Comparison of ENCODE assay signal across 24 cellular contexts in the genomic region with DNA sequence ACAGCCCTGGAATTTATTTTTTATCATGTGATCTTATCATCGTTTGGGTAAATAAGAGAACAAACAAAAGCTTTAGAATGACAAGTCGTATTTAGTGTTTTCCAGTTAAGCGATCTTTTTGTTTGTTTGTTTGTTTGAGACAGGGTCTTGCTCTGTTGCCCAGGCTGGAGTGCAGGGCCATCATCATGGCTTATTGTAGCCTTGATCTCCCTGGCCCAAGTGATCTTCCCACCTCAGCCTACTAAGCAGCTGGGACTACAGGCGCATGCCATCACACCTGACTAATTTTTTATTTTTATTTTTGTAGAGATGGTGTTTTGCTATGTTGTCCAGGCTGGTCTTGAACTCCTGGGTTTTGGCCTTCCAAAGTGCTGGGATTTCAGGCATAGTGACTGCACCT. TPM values are rescaled to one million over a fixed set of nuclear protein-coding genes. Genes with fewer than 3 reads are reported as not detected.
DNase-seq lines count a peak whose midpoint lies in the region; FAIRE-seq and TF ChIP-seq lines count a peak whose summit lies in the region.
"Had no signal": no experiment of that assay in that cellular context is flagged by ENCODE, and none has a peak within 500 bp of the region (broad histone marks: within the 10 kb centered on the region; RNA-seq: fewer than 3 reads in every experiment).

No MANE protein-coding gene starts in this region.

- H3K4me1 ChIP-seq in right atrium auricular region (peaks cover 0 to 18% of the 10 kb centered on the region in 2 donors), stomach smooth muscle (ENCODE audit: control insufficient read depth, insufficient read depth, low read length) (peaks cover 17% of the 10 kb centered on the region)
- H3K4me1 ChIP-seq: BLaER1, Caco-2 had no signal

- H3K4me3 ChIP-seq in right atrium auricular region (no peak overlapping the region), stomach smooth muscle (ENCODE audit: low read length in 2 of 2) (no peak overlapping the region)
- H3K4me3 ChIP-seq: BLaER1, ovary had no signal

- TF ChIP-seq CTCF in VCaP (conservative IDR thresholded peaks at IDR 0.05): no peak
- no peak for TF ChIP-seq CTCF in right atrium auricular region (IDR thresholded peaks at IDR 0.05)

- TF ChIP-seq POLR2A in GM12892 (IDR thresholded peaks at IDR 0.05; ENCODE audit: low read depth, low read length): no peak

- H3K27ac ChIP-seq in VCaP (peak overlapping the region; percentile 49), right atrium auricular region (peak overlapping the region; percentile 19 to 64), stomach smooth muscle (ENCODE audit: low read length) (peak overlapping the region; percentile 76)
- H3K27ac ChIP-seq: BLaER1 had no signal

- H3K9ac ChIP-seq in stomach smooth muscle (ENCODE audit: low read length in 2 of 2): no peak overlapping the region
- H3K9ac ChIP-seq: BLaER1 had no signal

- no peaks in the 10 kb centered on the region for H3K27me3 ChIP-seq in right atrium auricular region
- no peaks in the 10 kb centered on the region for H3K27me3 ChIP-seq in stomach smooth muscle (ENCODE audit: control insufficient read depth in 1 of 2, insufficient read depth in 2 of 2, low read length in 2 of 2)
- H3K27me3 ChIP-seq: BLaER1, ovary had no signal

- H3K9me3 ChIP-seq in right atrium auricular region: no peaks in the 10 kb centered on the region
- no peaks in the 10 kb centered on the region for H3K9me3 ChIP-seq in stomach smooth muscle (ENCODE audit: control insufficient read depth in 2 of 2, low read length in 2 of 2)
- H3K9me3 ChIP-seq: BLaER1, Caco-2, ovary had no signal

- DNase-seq in GM12892 (ENCODE audit: insufficient read length) (no peak), right atrium auricular region (ENCODE audit: low spot score) (no peak), DMS53 treated with DMSO at 0.1 percent for 48 hours (lab: John Stamatoyannopoulos, UW; ENCODE audit: unreplicated experiment) (no peak), nucleus accumbens (lab: John Stamatoyannopoulos, UW) (no peak)
- DNase-seq in activated CD8-positive, alpha-beta memory T cell treated with anti-CD3 and anti-CD28 coated beads, Interleukin-2, amount 50 U/mL, for 4 hours: no peak
- DNase-seq: activated CD4-positive, alpha-beta T cell treated with anti-CD3 and anti-CD28 coated beads for 1 hour; activated CD8-positive, alpha-beta T cell treated with anti-CD3 and anti-CD28 coated beads, Interleukin-2, amount 10 ng/mL, durations not matched to agents 7 days and 5 days; activated effector memory CD4-positive, alpha-beta T cell treated with Interleukin-2 at 50 U/mL for 16 hours; activated naive CD8-positive, alpha-beta T cell treated with anti-CD3 and anti-CD28 coated beads for 36 hours; activated T-cell treated with anti-CD3 and anti-CD28 coated beads for 4 hours; Caco-2; DMS79; GDM1; NCI-H1436 treated with DMSO at 0.1 percent for 48 hours; NCI-H748 treated with DMSO at 0.1 percent for 48 hours; nephron progenitor cell; ovary; stimulated activated naive CD4-positive, alpha-beta T cell had no signal

- FAIRE-seq in GM12892 (lab: Jason Lieb, UNC): peak; percentile 54
- FAIRE-seq: astrocyte, TTC549 had no signal

- H3K36me3 ChIP-seq in right atrium auricular region: peaks cover 11% of the 10 kb centered on the region
- H3K36me3 ChIP-seq in stomach smooth muscle (ENCODE audit: control insufficient read depth in 2 of 2, insufficient read depth in 2 of 2, low read length in 2 of 2): no peaks in the 10 kb centered on the region
- H3K36me3 ChIP-seq: BLaER1, ovary had no signal

RNA-seq across cellular contexts. Expression of gene PDLIM3, which starts 57.1 kb away (rescaled TPM):
- polyA plus RNA-seq in GM12892 (2012; ENCODE audit: missing spikeins): 0.87 TPM
- 100 to 1,000 TPM; 476 to 783 TPM for total RNA-seq in right atrium auricular region
- total RNA-seq: activated CD8-positive, alpha-beta T cell treated with anti-CD3 and anti-CD28 coated beads, Interleukin-2, amount 10 ng/mL, durations not matched to agents 7 days and 5 days; activated naive CD8-positive, alpha-beta T cell treated with anti-CD3 and anti-CD28 coated beads for 36 hours; T-helper 1 cell treated with Interleukin-12 subunit alpha and Interleukin-12 subunit beta and Interleukin-4 antibody, amounts not matched to agents 30 ng/mL and 1 ng/mL, for 36 hours had no signal
